ENCODE assay signal across 8 cellular contexts in genomic region chr21:44802396-44803153, GRCh38. TPM values are rescaled to one million over a fixed set of nuclear protein-coding genes. Genes with fewer than 3 reads are reported as not detected.
DNase-seq lines count a peak whose midpoint lies in the region; ATAC-seq and TF ChIP-seq lines count a peak whose summit lies in the region.

No MANE protein-coding gene starts in this region.

- no peak for TF ChIP-seq CTCF in VCaP (conservative IDR thresholded peaks at IDR 0.05)

- DNase-seq in EL (peak; percentile 33), right cardiac atrium (no peak)

- H3K9me3 ChIP-seq in right cardiac atrium (ENCODE audit: control insufficient read depth, low read length) = no peaks in the 10 kb centered on the region

- ATAC-seq in HG03097 (IDR thresholded peaks at IDR 0.05; ENCODE audit: low FRiP score, unreplicated experiment) (peak; percentile 11), right cardiac atrium (peak; percentile 9 to 39), GM19467 (IDR thresholded peaks at IDR 0.05; ENCODE audit: unreplicated experiment) (no peak), HG03460 (IDR thresholded peaks at IDR 0.05; ENCODE audit: unreplicated experiment) (no peak), GM18867 (IDR thresholded peaks at IDR 0.05; ENCODE audit: unreplicated experiment) (no peak)

- no peaks in the 10 kb centered on the region for H3K27me3 ChIP-seq in right cardiac atrium (ENCODE audit: control insufficient read depth, insufficient read depth)

- H3K27ac ChIP-seq in VCaP (peak overlapping the region; percentile 89), right cardiac atrium (ENCODE audit: low read length) (no peak overlapping the region), skin epidermis (peak overlapping the region in 20 of 21 experiments; percentile 71 to 91 (median 85))

- H3K4me1 ChIP-seq in right cardiac atrium (ENCODE audit: control insufficient read depth, insufficient read depth, low read length) = peaks cover 3% of the 10 kb centered on the region

- 20% methylated on average over 32 of the region's 32 CpGs for WGBS in right cardiac atrium

- intact Hi-C loops in right cardiac atrium (cut with DNase I) = loop anchor here (5.0 to 10.0 kb wide), 3 partner anchors 70 to 132 kb away; partner anchors contain the start of gene PTTG1IP (in 2 of the 4)

- H3K4me3 ChIP-seq in right cardiac atrium (ENCODE audit: low read length) = peak overlapping the region; percentile 92
- H3K4me3 ChIP-seq in skin epidermis = peak overlapping the region; percentile 80 to 99 (median 92)

RNA-seq across cellular contexts. Expression of gene UBE2G2, which starts 1.0 kb away (rescaled TPM):
- total RNA-seq in right cardiac atrium = 10 to 100 TPM; 57.0 to 69.8 (median 64.7) TPM
- 39.6 TPM for polyA plus RNA-seq in right cardiac atrium

RNA-seq across cellular contexts. Expression of gene SUMO3, which starts 15.3 kb away (rescaled TPM):
- total RNA-seq in right cardiac atrium = 10 to 100 TPM; 74.4 to 87.8 (median 84.1) TPM
- 53.3 TPM for polyA plus RNA-seq in right cardiac atrium

Comparison
In these comparisons a context has a peak if more than half of its experiments do, and no peak if none do; other contexts are left out.
1. ATAC-seq: peak in HG03097 (single experiment) and right cardiac atrium (2 of 2); none in GM19467 (single experiment), HG03460 (single experiment) and GM18867 (single experiment).